In the genomic region with DNA sequence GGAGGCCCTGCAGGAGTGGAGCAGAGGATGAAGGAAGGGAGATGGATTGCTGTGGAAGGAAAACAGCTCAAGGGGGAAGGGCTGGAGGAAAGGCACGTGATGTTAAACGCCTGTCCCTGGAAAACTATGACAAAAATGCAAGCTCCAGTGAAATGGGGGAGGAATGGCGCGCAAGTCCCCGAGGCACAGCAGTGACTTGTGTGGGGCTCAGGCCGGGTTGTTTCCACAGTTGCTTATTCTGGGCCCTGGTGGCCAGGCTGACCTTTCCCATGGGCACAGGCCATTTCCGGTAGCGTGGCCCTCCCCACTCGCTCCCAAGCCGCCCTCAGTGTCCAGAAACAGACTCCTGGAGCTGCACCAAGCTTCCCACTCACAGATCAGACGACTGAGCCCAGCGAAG, we compare ENCODE assay signal across 12 cellular contexts.
DNase-seq lines count a peak whose midpoint lies in the region; ATAC-seq and TF ChIP-seq lines count a peak whose summit lies in the region.
"Had no signal": no experiment of that assay in that cellular context is flagged by ENCODE, and none has a peak within 500 bp of the region (broad histone marks: within the 10 kb centered on the region; RNA-seq: fewer than 3 reads in every experiment).

No MANE protein-coding gene starts in this region.

- no peak overlapping the region for H3K9ac ChIP-seq in smooth muscle cell (ENCODE audit: low read depth)

- DNase-seq in EH (ENCODE audit: low read depth) (peak; percentile 91), cardiac fibroblast (ENCODE audit: low read depth in 2 of 2) (peak; percentile 14 to 75), islet precursor cell (peak; percentile 77), smooth muscle cell (lab: John Stamatoyannopoulos, UW; ENCODE audit: unreplicated experiment) (no peak), OCI-LY7 (ENCODE audit: low spot score) (no peak)
- DNase-seq: CD4-positive, CD25-positive, alpha-beta regulatory T cell; mammary epithelial cell; MV-4-11; nucleus accumbens had no signal

- H3F3A ChIP-seq in smooth muscle cell (ENCODE audit: low read depth), result no peaks in the 10 kb centered on the region

- POLR2A ChIA-PET in OCI-LY7 (lab: Charles Lee), result no interaction called here

- TF ChIP-seq CTCF in cardiac fibroblast (IDR thresholded peaks at IDR 0.05; ENCODE audit: low read depth, low read length) (no peak), smooth muscle cell (IDR thresholded peaks at IDR 0.05; ENCODE audit: borderline replicate concordance, insufficient read depth, poor library complexity, severe bottlenecking) (no peak), OCI-LY7 (conservative IDR thresholded peaks at IDR 0.05; ENCODE audit: low read length) (no peak)

- ATAC-seq in GM21528 (IDR thresholded peaks at IDR 0.05; ENCODE audit: low FRiP score, unreplicated experiment), result no peak
- ATAC-seq in GM18519 (IDR thresholded peaks at IDR 0.05; ENCODE audit: low FRiP score, unreplicated experiment), result no peak

- H3K9me2 ChIP-seq in OCI-LY7 (ENCODE audit: insufficient read depth, low read length), result no peaks in the 10 kb centered on the region

- no peak overlapping the region for H2AFZ ChIP-seq in smooth muscle cell (ENCODE audit: low read depth)
- H2AFZ ChIP-seq in OCI-LY7 (ENCODE audit: low read length), result no peak overlapping the region

- H3K36me3 ChIP-seq in smooth muscle cell (ENCODE audit: low read depth), result no peaks in the 10 kb centered on the region
- H3K36me3 ChIP-seq in OCI-LY7 (ENCODE audit: insufficient read depth, low read length), result peaks cover 70% of the 10 kb centered on the region
- H3K36me3 ChIP-seq: SJSA1 had no signal

- H3K4me2 ChIP-seq in smooth muscle cell, result peak overlapping the region; percentile 44
- no peak overlapping the region for H3K4me2 ChIP-seq in OCI-LY7 (ENCODE audit: low read length)

- no TSS peak for BruUV-seq in OCI-LY7 (replicated peaks; lab: Mats Ljungman, UMichigan)

- H4K20me1 ChIP-seq in smooth muscle cell (ENCODE audit: low read depth), result no peaks in the 10 kb centered on the region
- no peaks in the 10 kb centered on the region for H4K20me1 ChIP-seq in OCI-LY7 (ENCODE audit: insufficient read depth, low read length)

- no peaks in the 10 kb centered on the region for H3K79me2 ChIP-seq in smooth muscle cell (ENCODE audit: low read depth)
- no peaks in the 10 kb centered on the region for H3K79me2 ChIP-seq in OCI-LY7 (ENCODE audit: insufficient read depth, low read depth, low read length)

- CTCF ChIA-PET in OCI-LY7 (lab: Charles Lee; ENCODE audit: unreplicated experiment), result no interaction called here

- intact Hi-C loops in OCI-LY7 (cut with micrococcal nuclease; ENCODE audit: unreplicated experiment), result no loop called here

- H3K4me3 ChIP-seq in cardiac fibroblast (replicated peaks in 1 of 2; ENCODE audit: low read depth in 2 of 2, low read length in 2 of 2) (no peak overlapping the region), smooth muscle cell (no peak overlapping the region), OCI-LY7 (ENCODE audit: low read depth, low read length, poor library complexity, severe bottlenecking) (no peak overlapping the region)
- H3K4me3 ChIP-seq: SJSA1 had no signal

- H3K9me3 ChIP-seq in smooth muscle cell (replicated peaks; ENCODE audit: low read depth), result no peaks in the 10 kb centered on the region
- no peaks in the 10 kb centered on the region for H3K9me3 ChIP-seq in OCI-LY7 (ENCODE audit: low read length)
- H3K9me3 ChIP-seq: SJSA1 had no signal

- no peaks in the 10 kb centered on the region for H3K27me3 ChIP-seq in smooth muscle cell (ENCODE audit: low read depth)
- H3K27me3 ChIP-seq: SJSA1 had no signal

- no peaks in the 10 kb centered on the region for H3K4me1 ChIP-seq in smooth muscle cell (ENCODE audit: low read depth)
- no peaks in the 10 kb centered on the region for H3K4me1 ChIP-seq in OCI-LY7 (ENCODE audit: insufficient read depth, low read length, poor library complexity, severe bottlenecking)
- H3K4me1 ChIP-seq: SJSA1 had no signal

- 47% methylated on average over 12 of the region's 12 CpGs for WGBS in smooth muscle cell (ENCODE audit: low lambda C conversion rate)

- H3K27ac ChIP-seq in smooth muscle cell (ENCODE audit: low read depth), result peak overlapping the region; percentile 28
- no peak overlapping the region for H3K27ac ChIP-seq in OCI-LY7 (ENCODE audit: low read depth, low read length, poor library complexity, severe bottlenecking)
- H3K27ac ChIP-seq: SJSA1 had no signal

Comparison
In these comparisons a context has a peak if more than half of its experiments do, and no peak if none do; other contexts are left out.
1. DNase-seq: peak in EH (single experiment), cardiac fibroblast (2 of 2) and islet precursor cell (single experiment); none in smooth muscle cell (single experiment) and OCI-LY7 (single experiment).